In the genomic region with DNA sequence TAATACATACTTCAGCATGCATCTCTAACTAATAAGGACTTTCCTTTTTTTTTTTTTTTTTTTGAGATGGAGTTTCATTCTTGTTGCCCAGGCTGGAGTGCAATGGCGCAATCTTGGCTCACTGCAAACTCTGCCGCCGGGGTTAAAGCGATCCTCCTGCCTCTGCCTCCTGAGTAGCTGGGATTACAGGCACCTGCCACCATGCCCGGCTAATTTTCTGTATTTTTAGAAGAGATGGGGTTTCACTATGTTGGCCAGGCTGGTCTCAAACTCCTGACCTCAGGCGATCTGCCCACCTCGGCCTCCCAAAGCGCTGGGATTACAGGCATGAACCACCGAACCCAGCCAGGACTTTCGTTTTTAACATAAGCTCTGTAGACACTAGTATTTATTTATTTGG, we compare ENCODE assay signal across 8 cellular contexts. TPM values are rescaled to one million over a fixed set of nuclear protein-coding genes. Genes with fewer than 3 reads are reported as not detected.
DNase-seq lines count a peak whose midpoint lies in the region; ATAC-seq and TF ChIP-seq lines count a peak whose summit lies in the region.
"Not testable (repeated sequence)": the region's sequence is repeated elsewhere in the genome, so short reads cannot be mapped to it uniquely, and the experiment has no call there.

No MANE protein-coding gene starts in this region.

- H3K27ac ChIP-seq in CD4-positive, alpha-beta T cell (ENCODE audit: low read depth, low read length) = peak overlapping the region; percentile 62
- not testable (repeated sequence) for H3K27ac ChIP-seq in OCI-LY1 (ENCODE audit: low read depth, low read length, poor library complexity, severe bottlenecking)
- H3K27ac ChIP-seq in epithelial cell of prostate (peak overlapping the region; percentile 78), subcutaneous abdominal adipose tissue (ENCODE audit: low read depth, low read length) (peak overlapping the region; percentile 66)
- H3K27ac ChIP-seq in naive thymus-derived CD4-positive, alpha-beta T cell (ENCODE audit: low read depth, low read length) = peak overlapping the region; percentile 70

- not testable (repeated sequence) for H3K27me3 Mint-ChIP-seq in CD4-positive, alpha-beta T cell; activated CD4-positive, alpha-beta T cell treated with anti-CD3 and anti-CD28 coated beads for 36 hours; activated naive CD4-positive, alpha-beta T cell treated with anti-CD3 and anti-CD28 coated beads, Interleukin-2, amount 50 U/mL, for 24 hours; naive thymus-derived CD4-positive, alpha-beta T cell

- not testable (repeated sequence) for H3K9me3 ChIP-seq in CD4-positive, alpha-beta T cell (ENCODE audit: control insufficient read depth, low read length); OCI-LY1 (ENCODE audit: low read length); naive thymus-derived CD4-positive, alpha-beta T cell (ENCODE audit: control insufficient read depth in 2 of 3, low read length in 3 of 3); subcutaneous abdominal adipose tissue (ENCODE audit: control insufficient read depth in 5 of 5, low read length in 5 of 5)

- not testable (repeated sequence) for ATAC-seq in CD4-positive, alpha-beta T cell (ENCODE audit: poor library complexity); activated CD4-positive, alpha-beta T cell treated with anti-CD3 and anti-CD28 coated beads for 36 hours; naive thymus-derived CD4-positive, alpha-beta T cell
- peak; percentile 2 for ATAC-seq in GM21528 (IDR thresholded peaks at IDR 0.05; ENCODE audit: low FRiP score, unreplicated experiment)

- not testable (repeated sequence) for H4K20me1 ChIP-seq in OCI-LY1 (ENCODE audit: insufficient read depth, low read length)

- peak overlapping the region; percentile 86 for H3K27ac Mint-ChIP-seq in CD4-positive, alpha-beta T cell
- H3K27ac Mint-ChIP-seq in activated CD4-positive, alpha-beta T cell treated with anti-CD3 and anti-CD28 coated beads for 36 hours = peak overlapping the region; percentile 76
- H3K27ac Mint-ChIP-seq in activated naive CD4-positive, alpha-beta T cell treated with anti-CD3 and anti-CD28 coated beads, Interleukin-2, amount 50 U/mL, for 24 hours = peak overlapping the region; percentile 65
- peak overlapping the region; percentile 68 to 97 (median 94) for H3K27ac Mint-ChIP-seq in naive thymus-derived CD4-positive, alpha-beta T cell

- not testable (repeated sequence) for DNase-seq in CD4-positive, alpha-beta T cell; activated CD4-positive, alpha-beta T cell treated with anti-CD3 and anti-CD28 coated beads for 36 hours; epithelial cell of prostate (ENCODE audit: low read depth, low spot score); naive thymus-derived CD4-positive, alpha-beta T cell

- peak overlapping the region; percentile 83 for H3K4me3 Mint-ChIP-seq in CD4-positive, alpha-beta T cell
- peak overlapping the region; percentile 48 for H3K4me3 Mint-ChIP-seq in activated CD4-positive, alpha-beta T cell treated with anti-CD3 and anti-CD28 coated beads for 36 hours
- H3K4me3 Mint-ChIP-seq in activated naive CD4-positive, alpha-beta T cell treated with anti-CD3 and anti-CD28 coated beads, Interleukin-2, amount 50 U/mL, for 24 hours = peak overlapping the region; percentile 56
- peak overlapping the region in 9 of 10 donors; percentile 63 to 86 (median 78) for H3K4me3 Mint-ChIP-seq in naive thymus-derived CD4-positive, alpha-beta T cell

- not testable (repeated sequence) for H3F3A ChIP-seq in OCI-LY1 (ENCODE audit: insufficient read depth, low read length)

- not testable (repeated sequence) for H3K36me3 ChIP-seq in OCI-LY1 (ENCODE audit: insufficient read depth, low read length); naive thymus-derived CD4-positive, alpha-beta T cell (ENCODE audit: control insufficient read depth in 2 of 3, insufficient read depth in 3 of 3, low read length in 3 of 3); subcutaneous abdominal adipose tissue (ENCODE audit: control insufficient read depth in 5 of 5, insufficient read depth in 5 of 5, low read length in 5 of 5)

- CTCF ChIA-PET in CD4-positive, alpha-beta T cell (lab: Charles Lee) = interaction anchor here (0.7 to 1.4 kb wide), 6 partner anchors 9 to 46 kb away, joined by 3 to 4 read pairs (median 3); no protein-coding TSS in a partner anchor
- CTCF ChIA-PET in activated CD4-positive, alpha-beta T cell treated with anti-CD3 and anti-CD28 coated beads for 36 hours (lab: Charles Lee) = interaction anchor here (0.7 to 1.7 kb wide), 6 partner anchors 15 to 56 kb away, joined by 3 to 4 read pairs (median 3); no protein-coding TSS in a partner anchor
- CTCF ChIA-PET in naive thymus-derived CD4-positive, alpha-beta T cell (lab: Charles Lee) = interaction anchor here (0.6 to 2.9 kb wide), 4 partner anchors 8 to 31 kb away, joined by 3 to 13 read pairs (median 5); no protein-coding TSS in a partner anchor

- TF ChIP-seq CTCF in CD4-positive, alpha-beta T cell (IDR thresholded peaks at IDR 0.05); OCI-LY1 (IDR thresholded peaks at IDR 0.05; ENCODE audit: low read length): not testable (repeated sequence)

- not testable (repeated sequence) for H3K36me3 Mint-ChIP-seq in CD4-positive, alpha-beta T cell (ENCODE audit: low read depth); activated CD4-positive, alpha-beta T cell treated with anti-CD3 and anti-CD28 coated beads for 36 hours (ENCODE audit: low read depth); activated naive CD4-positive, alpha-beta T cell treated with anti-CD3 and anti-CD28 coated beads, Interleukin-2, amount 50 U/mL, for 24 hours
- H3K36me3 Mint-ChIP-seq in naive thymus-derived CD4-positive, alpha-beta T cell = peaks cover 0 to 11% (median 0%) of the 10 kb centered on the region in 5 donors

- not testable (repeated sequence) for H3K9ac ChIP-seq in OCI-LY1 (ENCODE audit: low read length); subcutaneous abdominal adipose tissue (ENCODE audit: low read length in 5 of 5)

- POLR2A ChIA-PET in CD4-positive, alpha-beta T cell (lab: Charles Lee) = interaction anchor here (0.6 to 10.2 kb wide), 10 partner anchors 8 to 123 kb away, joined by 3 to 255 read pairs (median 4); a partner anchor contains a TSS
- POLR2A ChIA-PET in activated CD4-positive, alpha-beta T cell treated with anti-CD3 and anti-CD28 coated beads for 36 hours (lab: Charles Lee) = not testable (repeated sequence)
- POLR2A ChIA-PET in naive thymus-derived CD4-positive, alpha-beta T cell (lab: Charles Lee) = interaction anchor here (0.7 to 22.7 kb wide), 8 partner anchors 10 to 183 kb away, joined by 3 to 636 read pairs (median 4); a partner anchor contains a TSS

- H3K79me2 ChIP-seq in OCI-LY1 (ENCODE audit: insufficient read depth, low read length) = not testable (repeated sequence)

- peaks cover 83% of the 10 kb centered on the region for H3K4me1 Mint-ChIP-seq in CD4-positive, alpha-beta T cell (ENCODE audit: low read depth)
- peaks cover 79% of the 10 kb centered on the region for H3K4me1 Mint-ChIP-seq in activated CD4-positive, alpha-beta T cell treated with anti-CD3 and anti-CD28 coated beads for 36 hours
- H3K4me1 Mint-ChIP-seq in activated naive CD4-positive, alpha-beta T cell treated with anti-CD3 and anti-CD28 coated beads, Interleukin-2, amount 50 U/mL, for 24 hours = peaks cover 86% of the 10 kb centered on the region
- H3K4me1 Mint-ChIP-seq in naive thymus-derived CD4-positive, alpha-beta T cell = peaks cover 64 to 90% (median 84%) of the 10 kb centered on the region in 7 donors

- intact Hi-C loops in CD4-positive, alpha-beta T cell (cut with DNase I, micrococcal nuclease) = loop anchor here in 1 of 2 experiments (2.0 kb wide), 1 partner anchor 16 kb away; no protein-coding TSS in a partner anchor
- intact Hi-C loops in activated CD4-positive, alpha-beta T cell treated with anti-CD3 and anti-CD28 coated beads for 36 hours (cut with DNase I, micrococcal nuclease) = not testable (repeated sequence)
- intact Hi-C loops in naive thymus-derived CD4-positive, alpha-beta T cell (cut with micrococcal nuclease) = loop anchor here in 1 of 2 donors (1.0 kb wide), 3 partner anchors 9 to 69 kb away; no protein-coding TSS in a partner anchor

- not testable (repeated sequence) for H3K27me3 ChIP-seq in CD4-positive, alpha-beta T cell (ENCODE audit: control insufficient read depth, insufficient read depth, low read length); OCI-LY1 (ENCODE audit: insufficient read depth, low read length); naive thymus-derived CD4-positive, alpha-beta T cell (ENCODE audit: control insufficient read depth in 2 of 2, insufficient read depth in 2 of 2, low read length in 2 of 2); subcutaneous abdominal adipose tissue (ENCODE audit: control insufficient read depth in 5 of 5, insufficient read depth in 4 of 5, low read length in 5 of 5)

- not testable (repeated sequence) for H2AFZ ChIP-seq in OCI-LY1 (ENCODE audit: low read length)

- not testable (repeated sequence) for H3K4me1 ChIP-seq in OCI-LY1 (ENCODE audit: insufficient read depth, low read length, severe bottlenecking)
- peaks cover 79 to 88% of the 10 kb centered on the region in 2 donors for H3K4me1 ChIP-seq in naive thymus-derived CD4-positive, alpha-beta T cell (ENCODE audit: control insufficient read depth in 2 of 2, insufficient read depth in 2 of 2, low read length in 2 of 2)
- H3K4me1 ChIP-seq in subcutaneous abdominal adipose tissue (ENCODE audit: control insufficient read depth in 5 of 5, insufficient read depth in 5 of 5, low read length in 5 of 5) = peaks cover 4 to 34% (median 28%) of the 10 kb centered on the region in 5 donors

- H3K9me2 ChIP-seq in OCI-LY1 (ENCODE audit: low read depth, low read length) = not testable (repeated sequence)

- not testable (repeated sequence) for H3K9me3 Mint-ChIP-seq in CD4-positive, alpha-beta T cell; activated CD4-positive, alpha-beta T cell treated with anti-CD3 and anti-CD28 coated beads for 36 hours (ENCODE audit: low read depth); activated naive CD4-positive, alpha-beta T cell treated with anti-CD3 and anti-CD28 coated beads, Interleukin-2, amount 50 U/mL, for 24 hours; naive thymus-derived CD4-positive, alpha-beta T cell

- peak overlapping the region; percentile 22; the same call in 1 of the 2 replicates for H3K4me2 ChIP-seq in OCI-LY1 (ENCODE audit: low read length)

- peak overlapping the region; percentile 8 for H3K4me3 ChIP-seq in OCI-LY1 (ENCODE audit: low read depth, low read length, poor library complexity, severe bottlenecking)
- peak overlapping the region; percentile 33 for H3K4me3 ChIP-seq in naive thymus-derived CD4-positive, alpha-beta T cell (ENCODE audit: low read length)
- not testable (repeated sequence) for H3K4me3 ChIP-seq in subcutaneous abdominal adipose tissue (ENCODE audit: low read depth in 1 of 5, low read length in 5 of 5)

RNA-seq across cellular contexts. Expression of a gene that starts 42.3 kb away (rescaled TPM):
- total RNA-seq in CD4-positive, alpha-beta T cell = 100 to 1,000 TPM; 219 to 228 TPM
- total RNA-seq in activated CD4-positive, alpha-beta T cell treated with anti-CD3 and anti-CD28 coated beads for 36 hours = 10 to 100 TPM; 72.1 to 74.1 TPM
- total RNA-seq in naive thymus-derived CD4-positive, alpha-beta T cell = 100 to 1,000 TPM in 4 of 5 experiments, 10 to 100 TPM in 1; 91.1 to 167 (median 143) TPM
- polyA plus RNA-seq in naive thymus-derived CD4-positive, alpha-beta T cell = 10 to 100 TPM; 64.9 to 69.3 TPM
